In genomic region chr9:121745396-121745695, GRCh38 we compare ENCODE assay signal across 17 cellular contexts.
DNase-seq lines count a peak whose midpoint lies in the region; FAIRE-seq and TF ChIP-seq lines count a peak whose summit lies in the region.
"Had no signal": no experiment of that assay in that cellular context is flagged by ENCODE, and none has a peak within 500 bp of the region (broad histone marks: within the 10 kb centered on the region; RNA-seq: fewer than 3 reads in every experiment).

No MANE protein-coding gene starts in this region.

- no peak for TF ChIP-seq CTCF in cardiac muscle cell (IDR thresholded peaks at IDR 0.05; ENCODE audit: low read depth, low read length)
- TF ChIP-seq CTCF in esophagus squamous epithelium (IDR thresholded peaks at IDR 0.05): no peak
- no peak for TF ChIP-seq CTCF in sigmoid colon (IDR thresholded peaks at IDR 0.05)
- no peak for TF ChIP-seq CTCF in uterus (IDR thresholded peaks at IDR 0.05)

- H3K9me3 ChIP-seq in cardiac muscle cell (ENCODE audit: low read depth): no peaks in the 10 kb centered on the region
- H3K9me3 ChIP-seq in esophagus squamous epithelium: no peaks in the 10 kb centered on the region
- H3K9me3 ChIP-seq in sigmoid colon: no peaks in the 10 kb centered on the region
- no peaks in the 10 kb centered on the region for H3K9me3 ChIP-seq in uterus

- no peaks in the 10 kb centered on the region for H3K36me3 ChIP-seq in cardiac muscle cell
- H3K36me3 ChIP-seq in esophagus squamous epithelium: peaks cover 0 to 10% (median 0%) of the 10 kb centered on the region in 3 donors
- H3K36me3 ChIP-seq in sigmoid colon: no peaks in the 10 kb centered on the region
- H3K36me3 ChIP-seq in uterus: no peaks in the 10 kb centered on the region

- no CpG with 5 or more reads among the region's 4 CpGs for WGBS in esophagus squamous epithelium, 2 donors
- WGBS in sigmoid colon, 2 donors: 87 to 93% methylated on average over 4 of the region's 4 CpGs

- no peak for DNase-seq in cardiac muscle cell (ENCODE audit: low read depth in 1 of 2, low spot score in 1 of 2)
- DNase-seq in cardiac septum (ENCODE audit: low spot score): no peak
- DNase-seq in esophagus squamous epithelium (lab: John Stamatoyannopoulos, UW): no peak
- no peak for DNase-seq in sigmoid colon
- DNase-seq in uterus: no peak
- DNase-seq in GM19238 (ENCODE audit: insufficient read length, low spot score): no peak
- no peak for DNase-seq in NCI-H446 (lab: John Stamatoyannopoulos, UW)
- no peak for DNase-seq in frontal cortex (ENCODE audit: low spot score in 2 of 2)
- DNase-seq: activated naive CD4-positive, alpha-beta T cell treated with anti-CD3 and anti-CD28 coated beads, Interleukin-2, amount 50 U/mL, for 16 hours; activated T-cell treated with anti-CD3 and anti-CD28 coated beads, Interleukin-2, amount 50 U/mL, for 1 hour; DND-41; MM.1S; NCI-H2081; NCI-H524 treated with DMSO at 0.1 percent for 48 hours; PC-9 had no signal

- H3K27me3 ChIP-seq in cardiac muscle cell (no peaks in the 10 kb centered on the region), esophagus squamous epithelium (no peaks in the 10 kb centered on the region), sigmoid colon (no peaks in the 10 kb centered on the region), uterus (no peaks in the 10 kb centered on the region)

- TF ChIP-seq EP300 in sigmoid colon (IDR thresholded peaks at IDR 0.05): no peak

- peaks cover 37% of the 10 kb centered on the region for H3K4me1 ChIP-seq in cardiac muscle cell (ENCODE audit: low read depth)
- H3K4me1 ChIP-seq in esophagus squamous epithelium: peaks cover 51 to 99% (median 64%) of the 10 kb centered on the region in 3 donors
- peaks cover 0 to 99% (median 96%) of the 10 kb centered on the region in 4 donors for H3K4me1 ChIP-seq in sigmoid colon
- peaks cover 12 to 43% of the 10 kb centered on the region in 2 donors for H3K4me1 ChIP-seq in uterus

- H3K27ac ChIP-seq in cardiac muscle cell (peak overlapping the region; percentile 14), esophagus squamous epithelium (peak overlapping the region in 3 of 4 donors; percentile 86 to 89 (median 89)), sigmoid colon (peak overlapping the region; percentile 88 to 94 (median 90)), uterus (peak overlapping the region; percentile 83 to 89)
- H3K27ac ChIP-seq: PC-9 had no signal

- intact Hi-C loops in cardiac septum (cut with DNase I) (no loop called here), esophagus squamous epithelium (cut with DNase I) (no loop called here), sigmoid colon (cut with DNase I) (no loop called here), uterus (cut with DNase I; ENCODE audit: low total_unique reads) (no loop called here)

- no peak overlapping the region for H3K4me3 ChIP-seq in cardiac muscle cell
- H3K4me3 ChIP-seq in esophagus squamous epithelium: no peak overlapping the region
- H3K4me3 ChIP-seq in sigmoid colon: peak overlapping the region in 1 of 4 donors; percentile 52
- no peak overlapping the region for H3K4me3 ChIP-seq in uterus
- H3K4me3 ChIP-seq: PC-9 had no signal

- TF ChIP-seq POLR2A in esophagus squamous epithelium (IDR thresholded peaks at IDR 0.05): no peak
- no peak for TF ChIP-seq POLR2A in sigmoid colon (IDR thresholded peaks at IDR 0.05)
- TF ChIP-seq POLR2A in uterus (IDR thresholded peaks at IDR 0.05): no peak

- no peak for FAIRE-seq in frontal cortex (lab: Jason Lieb, UNC)
- FAIRE-seq: A204.1, GM18507 had no signal

Comparison
In these comparisons a context has a peak if more than half of its experiments do, and no peak if none do; other contexts are left out.
1. H3K27ac ChIP-seq: peak in every context shown above with its lines; median percentile 90 in sigmoid colon; 89 in esophagus squamous epithelium; 86 in uterus; 14 in cardiac muscle cell.